In genomic region chrX:17046478-17047097, GRCh38 we compare ENCODE assay signal across 8 cellular contexts.
DNase-seq lines count a peak whose midpoint lies in the region; ATAC-seq and TF ChIP-seq lines count a peak whose summit lies in the region.

No MANE protein-coding gene starts in this region.

- in situ Hi-C loops in ACHN (cut with HindIII; ENCODE audit: low pct_ligation_motif_present, low pct_unique_long_range_greater_than_20kb, low sequenced_read_pairs) = no loop called here

- H3K9me3 ChIP-seq in RWPE2 (ENCODE audit: severe bottlenecking) (no peaks in the 10 kb centered on the region), cardiac muscle cell (ENCODE audit: low read depth) (no peaks in the 10 kb centered on the region), psoas muscle (no peaks in the 10 kb centered on the region)

- H3K27me3 Mint-ChIP-seq in activated naive CD8-positive, alpha-beta T cell treated with anti-CD3 and anti-CD28 coated beads for 36 hours = no peaks in the 10 kb centered on the region

- H3K4me1 ChIP-seq in RWPE2 (ENCODE audit: insufficient read depth, poor library complexity, severe bottlenecking) (no peaks in the 10 kb centered on the region), cardiac muscle cell (ENCODE audit: low read depth) (no peaks in the 10 kb centered on the region), psoas muscle (no peaks in the 10 kb centered on the region)

- H3K4me3 Mint-ChIP-seq in activated naive CD8-positive, alpha-beta T cell treated with anti-CD3 and anti-CD28 coated beads for 36 hours = no peak overlapping the region

- no peaks in the 10 kb centered on the region for H3K36me3 Mint-ChIP-seq in activated naive CD8-positive, alpha-beta T cell treated with anti-CD3 and anti-CD28 coated beads for 36 hours

- DNase-seq in ACHN = peak; percentile 57
- DNase-seq in MV-4-11 (lab: John Stamatoyannopoulos, UW) = peak; percentile 34
- DNase-seq in RWPE2 (ENCODE audit: low spot score) = no peak
- peak; percentile 3 for DNase-seq in activated naive CD8-positive, alpha-beta T cell treated with anti-CD3 and anti-CD28 coated beads for 36 hours
- peak; percentile 81 to 87 for DNase-seq in cardiac muscle cell (ENCODE audit: low read depth in 1 of 2, low spot score in 1 of 2)
- peak in 1 of 2 donors; percentile 22 for DNase-seq in psoas muscle

- TF ChIP-seq CTCF in RWPE2 (IDR thresholded peaks at IDR 0.05; ENCODE audit: poor library complexity, severe bottlenecking) (peak; percentile 77), cardiac muscle cell (IDR thresholded peaks at IDR 0.05; ENCODE audit: low read depth, low read length) (peak; percentile 73), psoas muscle (IDR thresholded peaks at IDR 0.05) (peak; percentile 73)

- no peaks in the 10 kb centered on the region for H3K36me3 ChIP-seq in RWPE2 (ENCODE audit: low read depth)
- peaks cover 7% of the 10 kb centered on the region for H3K36me3 ChIP-seq in cardiac muscle cell
- H3K36me3 ChIP-seq in psoas muscle (ENCODE audit: insufficient read depth in 1 of 2, low read depth in 1 of 2) = no peaks in the 10 kb centered on the region

- 15 to 21% (median 21%) methylated on average over 5 of the region's 5 CpGs for whole genome bisulfite sequencing in psoas muscle, 3 donors

- no peaks in the 10 kb centered on the region for H3K9me3 Mint-ChIP-seq in activated naive CD8-positive, alpha-beta T cell treated with anti-CD3 and anti-CD28 coated beads for 36 hours

- H3K27ac ChIP-seq in RWPE2 (ENCODE audit: poor library complexity, severe bottlenecking) (no peak overlapping the region), cardiac muscle cell (no peak overlapping the region), psoas muscle (no peak overlapping the region)

- no peak overlapping the region for H3K4me3 ChIP-seq in RWPE2 (ENCODE audit: severe bottlenecking)
- H3K4me3 ChIP-seq in cardiac muscle cell = no peak overlapping the region
- H3K4me3 ChIP-seq in psoas muscle = no peak overlapping the region

- ATAC-seq in GM18502 (IDR thresholded peaks at IDR 0.05; ENCODE audit: poor library complexity, unreplicated experiment) (peak; percentile 69), RWPE2 (ENCODE audit: low read depth) (peak; percentile 64), psoas muscle (peak; percentile 75 to 93 (median 83)), HG02759 (IDR thresholded peaks at IDR 0.05; ENCODE audit: unreplicated experiment) (no peak)

- H3K4me1 Mint-ChIP-seq in activated naive CD8-positive, alpha-beta T cell treated with anti-CD3 and anti-CD28 coated beads for 36 hours = no peaks in the 10 kb centered on the region

- H3K27ac Mint-ChIP-seq in activated naive CD8-positive, alpha-beta T cell treated with anti-CD3 and anti-CD28 coated beads for 36 hours = no peak overlapping the region

- no peaks in the 10 kb centered on the region for H3K27me3 ChIP-seq in RWPE2 (ENCODE audit: insufficient read depth, poor library complexity, severe bottlenecking)
- no peaks in the 10 kb centered on the region for H3K27me3 ChIP-seq in cardiac muscle cell
- H3K27me3 ChIP-seq in psoas muscle (ENCODE audit: insufficient read depth in 3 of 3, low read length in 2 of 3) = no peaks in the 10 kb centered on the region

- intact Hi-C loops in psoas muscle (cut with DNase I) = loop anchor here (2.0 to 10.0 kb wide), 3 partner anchors 162 to 222 kb away; no protein-coding TSS in a partner anchor
